2 cellular contexts compared by ENCODE assay signal in genomic region chr19:57035740-57036139, GRCh38.
DNase-seq lines count a peak whose midpoint lies in the region; ATAC-seq and TF ChIP-seq lines count a peak whose summit lies in the region.
"Not testable (repeated sequence)": the region's sequence is repeated elsewhere in the genome, so short reads cannot be mapped to it uniquely, and the experiment has no call there.

No MANE protein-coding gene starts in this region.

- CTCF ChIA-PET in WTC11 (lab: Charles Lee) = not testable (repeated sequence)

- 93 to 97% (median 94%) methylated on average over 4 of the region's 4 CpGs for WGBS in ovary, 3 donors

- not testable (repeated sequence) for H3K27ac Mint-ChIP-seq in WTC11

- H3K4me1 Mint-ChIP-seq in WTC11 = not testable (repeated sequence)

- TF ChIP-seq POLR2A in ovary (IDR thresholded peaks at IDR 0.05) = not testable (repeated sequence)

- H3K27ac ChIP-seq in ovary = peak overlapping the region; percentile 42 to 75

- H3K4me3 Mint-ChIP-seq in WTC11 = not testable (repeated sequence)

- H3K4me3 ChIP-seq in ovary = not testable (repeated sequence)

- intact Hi-C loops in ovary (cut with DNase I) = loop anchor here in 1 of 4 donors (5.0 kb wide), 1 partner anchor 33 kb away; no protein-coding TSS in a partner anchor

- not testable (repeated sequence) for ATAC-seq in WTC11

- H3K36me3 ChIP-seq in ovary = not testable (repeated sequence)

- peaks cover 25% of the 10 kb centered on the region for H3K27me3 Mint-ChIP-seq in WTC11 (ENCODE audit: low read depth)

- not testable (repeated sequence) for H3K27me3 ChIP-seq in ovary

- H3K9me3 Mint-ChIP-seq in WTC11 = peaks cover 82% of the 10 kb centered on the region

- POLR2A ChIA-PET in WTC11 (lab: Charles Lee) = not testable (repeated sequence)

- H3K4me1 ChIP-seq in ovary (ENCODE audit: insufficient read depth) = peaks cover 18% of the 10 kb centered on the region

- DNase-seq in WTC11 (ENCODE audit: low spot score); ovary: not testable (repeated sequence)

- not testable (repeated sequence) for TF ChIP-seq EP300 in ovary (IDR thresholded peaks at IDR 0.05)

- H3K36me3 Mint-ChIP-seq in WTC11 = peaks cover 77% of the 10 kb centered on the region

- not testable (repeated sequence) for TF ChIP-seq CTCF in WTC11 (IDR thresholded peaks at IDR 0.05); ovary (IDR thresholded peaks at IDR 0.05)

- H3K9me3 ChIP-seq in ovary = not testable (repeated sequence)

TF ChIP-seq in WTC11, 78 proteins besides CTCF, POLR2A, EP300 and RAD21:
- TF ChIP-seq HMGA2 (CRISPR knock-in tag; IDR thresholded peaks at IDR 0.05) = peak; percentile 90
